Comparison of ENCODE assay signal across 18 cellular contexts in genomic region chr5:60232051-60232794, GRCh38.
"Had no signal": no experiment of that assay in that cellular context is flagged by ENCODE, and none has a peak within 500 bp of the region (broad histone marks: within the 10 kb centered on the region; RNA-seq: fewer than 3 reads in every experiment).

No MANE protein-coding gene starts in this region.

- H3K27ac Mint-ChIP-seq: activated naive CD8-positive, alpha-beta T cell; activated T-helper 1 cell treated with anti-CD3 and anti-CD28 coated beads, Interleukin-12 subunit alpha, Interleukin-12 subunit beta, Interleukin-2, Interleukin-4 antibody, amounts not matched to agents 30 ng/mL and 10 ng/mL and 1 ng/mL, durations not matched to agents 14 hours and 24 hours and 36 hours; endodermal cell; nephron progenitor cell had no signal

- H3K9me3 Mint-ChIP-seq: activated T-helper 1 cell treated with anti-CD3 and anti-CD28 coated beads, Interleukin-12 subunit alpha, Interleukin-12 subunit beta, Interleukin-2, Interleukin-4 antibody, amounts not matched to agents 30 ng/mL and 10 ng/mL and 1 ng/mL, durations not matched to agents 14 hours and 24 hours and 36 hours; endodermal cell; nephron progenitor cell had no signal

- H3K9me3 ChIP-seq: thyroid gland had no signal

- DNase-seq: activated CD4-positive, alpha-beta T cell treated with anti-CD3 and anti-CD28 coated beads, Interleukin-2, amount 50 U/mL, for 48 hours; aorta; brain microvascular endothelial cell; central memory CD4-positive, alpha-beta T cell; dorsolateral prefrontal cortex; endodermal cell; foreskin fibroblast; nephron progenitor cell; stimulated activated CD4-positive, alpha-beta T cell treated with anti-CD3 and anti-CD28 coated beads, Interleukin-12 subunit alpha, Interleukin-12 subunit beta, amount 100 ng/mL, for 4 hours; stimulated activated CD4-positive, alpha-beta T cell treated with anti-CD3 and anti-CD28 coated beads, Interleukin-1b, Interleukin-23, amount 100 ng/mL, for 48 hours; stimulated activated CD8-positive, alpha-beta memory T cell treated with anti-CD3 and anti-CD28 coated beads, Interleukin-4, amount 100 ng/mL, for 48 hours; stimulated activated naive CD4-positive, alpha-beta T cell; thyroid gland had no signal

- H3K4me3 Mint-ChIP-seq: activated naive CD8-positive, alpha-beta T cell; activated T-helper 1 cell treated with anti-CD3 and anti-CD28 coated beads, Interleukin-12 subunit alpha, Interleukin-12 subunit beta, Interleukin-2, Interleukin-4 antibody, amounts not matched to agents 30 ng/mL and 10 ng/mL and 1 ng/mL, durations not matched to agents 14 hours and 24 hours and 36 hours; endodermal cell; nephron progenitor cell had no signal

- H3K27ac ChIP-seq: brain microvascular endothelial cell, dorsolateral prefrontal cortex, epithelial cell of prostate, hepatocyte, thyroid gland had no signal

- H3K36me3 Mint-ChIP-seq: activated naive CD8-positive, alpha-beta T cell had no signal

- H3K4me1 ChIP-seq: thyroid gland had no signal

- H3K4me3 ChIP-seq: dorsolateral prefrontal cortex, hepatocyte, lung, thyroid gland had no signal

- H3K36me3 ChIP-seq: brain microvascular endothelial cell, thyroid gland had no signal

- H3K27me3 Mint-ChIP-seq: activated naive CD8-positive, alpha-beta T cell had no signal

- H3K27me3 ChIP-seq: brain microvascular endothelial cell, dorsolateral prefrontal cortex, hepatocyte, thyroid gland had no signal

- H3K4me1 Mint-ChIP-seq: endodermal cell, nephron progenitor cell had no signal
